In genomic region chr5:67010684-67011409, GRCh38 we compare ENCODE assay signal across 9 cellular contexts.
DNase-seq lines count a peak whose midpoint lies in the region; ATAC-seq and TF ChIP-seq lines count a peak whose summit lies in the region.
"Had no signal": no experiment of that assay in that cellular context is flagged by ENCODE, and none has a peak within 500 bp of the region (broad histone marks: within the 10 kb centered on the region; RNA-seq: fewer than 3 reads in every experiment).

No MANE protein-coding gene starts in this region.

- intact Hi-C loops in thyroid gland (cut with DNase I) = no loop called here

- no peaks in the 10 kb centered on the region for H3K9me3 Mint-ChIP-seq in activated CD8-positive, alpha-beta memory T cell treated with anti-CD3 and anti-CD28 coated beads, Interleukin-2, amount 10 ng/mL, durations not matched to agents 7 days and 5 days (ENCODE audit: low read depth)
- no peaks in the 10 kb centered on the region for H3K9me3 Mint-ChIP-seq in activated T-cell treated with anti-CD3 and anti-CD28 coated beads, Interleukin-2, amount 50 U/mL, for 72 hours

- no peak overlapping the region for H3K27ac Mint-ChIP-seq in activated CD8-positive, alpha-beta memory T cell treated with anti-CD3 and anti-CD28 coated beads, Interleukin-2, amount 10 ng/mL, durations not matched to agents 7 days and 5 days
- no peak overlapping the region for H3K27ac Mint-ChIP-seq in activated T-cell treated with anti-CD3 and anti-CD28 coated beads, Interleukin-2, amount 50 U/mL, for 72 hours

- no peaks in the 10 kb centered on the region for H3K36me3 Mint-ChIP-seq in activated CD8-positive, alpha-beta memory T cell treated with anti-CD3 and anti-CD28 coated beads, Interleukin-2, amount 10 ng/mL, durations not matched to agents 7 days and 5 days
- peaks cover 2 to 7% of the 10 kb centered on the region in 2 donors for H3K36me3 Mint-ChIP-seq in activated T-cell treated with anti-CD3 and anti-CD28 coated beads, Interleukin-2, amount 50 U/mL, for 72 hours (ENCODE audit: insufficient read depth in 2 of 2)

- 49 to 54% methylated on average over 8 of the region's 8 CpGs for WGBS in thyroid gland, 2 donors

- no peaks in the 10 kb centered on the region for H3K27me3 Mint-ChIP-seq in activated CD8-positive, alpha-beta memory T cell treated with anti-CD3 and anti-CD28 coated beads, Interleukin-2, amount 10 ng/mL, durations not matched to agents 7 days and 5 days
- no peaks in the 10 kb centered on the region for H3K27me3 Mint-ChIP-seq in activated T-cell treated with anti-CD3 and anti-CD28 coated beads, Interleukin-2, amount 50 U/mL, for 72 hours (ENCODE audit: low read depth)

- CTCF ChIA-PET in activated CD8-positive, alpha-beta memory T cell treated with anti-CD3 and anti-CD28 coated beads, Interleukin-2, amount 10 ng/mL, durations not matched to agents 7 days and 5 days (lab: Charles Lee) = interaction anchor here (1.0 kb wide), 1 partner anchor 39 kb away, joined by 3 read pairs; no protein-coding TSS in a partner anchor

- H3K4me3 ChIP-seq in kidney epithelial cell (ENCODE audit: low read depth, low read length) = no peak overlapping the region
- H3K4me3 ChIP-seq in thyroid gland (replicated peaks in 1 of 3) = no peak overlapping the region

- no peak for TF ChIP-seq POLR2A in thyroid gland (IDR thresholded peaks at IDR 0.05)

- no peak for DNase-seq in activated CD8-positive, alpha-beta memory T cell treated with anti-CD3 and anti-CD28 coated beads, Interleukin-2, amount 10 ng/mL, durations not matched to agents 7 days and 5 days
- no peak for DNase-seq in activated CD8-positive, alpha-beta memory T cell treated with anti-CD3 and anti-CD28 coated beads for 24 hours
- DNase-seq in activated T-cell treated with anti-CD3 and anti-CD28 coated beads, Interleukin-2, amount 50 U/mL, for 72 hours = peak; percentile 48 to 52
- DNase-seq in kidney epithelial cell (ENCODE audit: low read depth) = peak; percentile 79
- peak; percentile 33 to 48 for DNase-seq in thyroid gland
- no peak for DNase-seq in HuH-7.5 (ENCODE audit: low spot score)
- no peak for DNase-seq in T1000 (lab: John Stamatoyannopoulos, UW)
- DNase-seq: DMS79 treated with DMSO at 0.1 percent for 48 hours had no signal

- H3K27ac ChIP-seq in thyroid gland = peak overlapping the region; percentile 16 to 44 (median 30)

- peaks cover 34 to 65% of the 10 kb centered on the region in 2 donors for H3K4me1 ChIP-seq in thyroid gland

- H3K36me3 ChIP-seq in kidney epithelial cell (ENCODE audit: control insufficient read depth, insufficient read depth, low read length) (no peaks in the 10 kb centered on the region), thyroid gland (no peaks in the 10 kb centered on the region)

- H3K4me3 Mint-ChIP-seq in activated CD8-positive, alpha-beta memory T cell treated with anti-CD3 and anti-CD28 coated beads, Interleukin-2, amount 10 ng/mL, durations not matched to agents 7 days and 5 days = no peak overlapping the region
- peak overlapping the region; percentile 93 to 94 for H3K4me3 Mint-ChIP-seq in activated T-cell treated with anti-CD3 and anti-CD28 coated beads, Interleukin-2, amount 50 U/mL, for 72 hours

- H3K9me3 ChIP-seq in thyroid gland = no peaks in the 10 kb centered on the region

- peak; percentile 18 for ATAC-seq in activated CD8-positive, alpha-beta memory T cell treated with anti-CD3 and anti-CD28 coated beads, Interleukin-2, amount 10 ng/mL, durations not matched to agents 7 days and 5 days
- ATAC-seq in activated T-cell treated with anti-CD3 and anti-CD28 coated beads, Interleukin-2, amount 50 U/mL, for 72 hours (replicated peaks in 1 of 2) = peak; percentile 55 to 66
- ATAC-seq in GM18498 (IDR thresholded peaks at IDR 0.05; ENCODE audit: unreplicated experiment) = no peak

- H3K27me3 ChIP-seq in kidney epithelial cell (ENCODE audit: control insufficient read depth, insufficient read depth, low read length) = no peaks in the 10 kb centered on the region
- no peaks in the 10 kb centered on the region for H3K27me3 ChIP-seq in thyroid gland

- TF ChIP-seq CTCF in kidney epithelial cell (IDR thresholded peaks at IDR 0.05; ENCODE audit: insufficient read depth, low read length, poor library complexity, severe bottlenecking) (no peak), thyroid gland (IDR thresholded peaks at IDR 0.05) (no peak)

- H3K4me1 Mint-ChIP-seq in activated CD8-positive, alpha-beta memory T cell treated with anti-CD3 and anti-CD28 coated beads, Interleukin-2, amount 10 ng/mL, durations not matched to agents 7 days and 5 days = peaks cover 47% of the 10 kb centered on the region
- peaks cover 99% of the 10 kb centered on the region for H3K4me1 Mint-ChIP-seq in activated T-cell treated with anti-CD3 and anti-CD28 coated beads, Interleukin-2, amount 50 U/mL, for 72 hours (ENCODE audit: low read depth)

Comparison
In these comparisons a context has a peak if more than half of its experiments do, and no peak if none do; other contexts are left out.
1. DNase-seq: peak in activated T-cell treated with anti-CD3 and anti-CD28 coated beads, Interleukin-2, amount 50 U/mL, for 72 hours (2 of 2), kidney epithelial cell (single experiment) and thyroid gland (2 of 2); none in activated CD8-positive, alpha-beta memory T cell treated with anti-CD3 and anti-CD28 coated beads, Interleukin-2, amount 10 ng/mL, durations not matched to agents 7 days and 5 days (single experiment), activated CD8-positive, alpha-beta memory T cell treated with anti-CD3 and anti-CD28 coated beads for 24 hours (single experiment), HuH-7.5 (single experiment) and T1000 (single experiment).